Comparison of ENCODE assay signal across 1 cellular context in genomic region chr15:65336767-65337435, GRCh38.
TF ChIP-seq lines count a peak whose summit lies in the region.

No MANE protein-coding gene starts in this region.

TF ChIP-seq in WTC11, 78 proteins besides CTCF, POLR2A, EP300 and RAD21 (continued from another document):
- TF ChIP-seq FOXP4 (CRISPR knock-in tag; IDR thresholded peaks at IDR 0.05): no peak
- TF ChIP-seq ERG (CRISPR knock-in tag; IDR thresholded peaks at IDR 0.05): no peak
- no peak for TF ChIP-seq ETV6 (CRISPR knock-in tag; IDR thresholded peaks at IDR 0.05)
